Comparison of ENCODE assay signal across 8 cellular contexts in genomic region chr11:46367244-46367915, GRCh38. TPM values are rescaled to one million over a fixed set of nuclear protein-coding genes. Genes with fewer than 3 reads are reported as not detected.
DNase-seq lines count a peak whose midpoint lies in the region; ATAC-seq, FAIRE-seq and TF ChIP-seq lines count a peak whose summit lies in the region.

No MANE protein-coding gene starts in this region.

- CTCF ChIA-PET in GM12878 (lab: Yijun Ruan, JAX): interaction anchor here (0.8 to 15.2 kb wide), 6 partner anchors 10 to 182 kb away, joined by 3 to 423 read pairs (median 4); partner anchors contain the start of gene DGKZ

- peak; percentile 82 for TF ChIP-seq CTCF in 22Rv1 (IDR thresholded peaks at IDR 0.05)
- peak; percentile 78 for TF ChIP-seq CTCF in VCaP (conservative IDR thresholded peaks at IDR 0.05)
- peak; percentile 77 to 94 (median 80) for TF ChIP-seq CTCF in GM12878 (IDR thresholded peaks at IDR 0.05 in 2 of 3, conservative IDR thresholded peaks at IDR 0.05 in 1 of 3; ENCODE audit: control insufficient read depth in 2 of 3, extremely low read depth in 1 of 3, insufficient read depth in 1 of 3, low read depth in 3 of 3, low read length in 3 of 3)

- peaks cover 7% of the 10 kb centered on the region for H3K4me1 ChIP-seq in GM12878 (ENCODE audit: control insufficient read depth, insufficient read depth, low read length)

- in situ Hi-C loops in GM12878 (cut with MboI): no loop called here

- DNase-seq in GM12878 (ENCODE audit: low read depth, low spot score) (no peak), left kidney (ENCODE audit: low read depth, low spot score) (peak; percentile 72), COLO829 (ENCODE audit: low spot score) (no peak)
- DNase-seq in stimulated activated CD8-positive, alpha-beta memory T cell treated with anti-CD3 and anti-CD28 coated beads, Interleukin-15, amount 100 ng/mL, for 1 hour (ENCODE audit: low read depth): peak; percentile 63

- TF ChIP-seq RAD21 in GM12878 (IDR thresholded peaks at IDR 0.05; ENCODE audit: insufficient read depth, low read depth, low read length): peak; percentile 62

- POLR2A ChIA-PET in GM12878 (lab: Charles Lee): interaction anchor here (1.2 kb wide), 1 partner anchor 15 kb away, joined by 3 read pairs; no protein-coding TSS in a partner anchor

- H3K4me3 ChIP-seq in GM12878: no peak overlapping the region

- H3K9me3 ChIP-seq in GM12878 (replicated peaks; ENCODE audit: control insufficient read depth, insufficient read depth, low read length): no peaks in the 10 kb centered on the region

- H3K27ac ChIP-seq in 22Rv1 (no peak overlapping the region), VCaP (no peak overlapping the region), GM12878 (ENCODE audit: control insufficient read depth, insufficient read depth) (no peak overlapping the region)

- WGBS in GM12878 (ENCODE audit: insufficient coverage, insufficient replicate concordance, low lambda C conversion rate, missing lambda C conversion rate): 36% methylated on average over 22 of the region's 32 CpGs

- RAD21 ChIA-PET in GM12878 (lab: Charles Lee; ENCODE audit: unreplicated experiment): interaction anchor here (1.7 to 2.3 kb wide), 2 partner anchors 12 to 15 kb away, joined by 3 to 11 read pairs; no protein-coding TSS in a partner anchor

- no peak overlapping the region for H2AFZ ChIP-seq in GM12878 (ENCODE audit: control insufficient read depth, low read depth, low read length)

- H3K4me2 ChIP-seq in GM12878 (ENCODE audit: control insufficient read depth, insufficient read depth): no peak overlapping the region

- intact Hi-C loops in GM12878 (cut with micrococcal nuclease; ENCODE audit: unreplicated experiment): loop anchor here (1.0 to 5.0 kb wide), 2 partner anchors 20 to 130 kb away; partner anchors contain the start of gene DGKZ

- BruUV-seq in GM12878 (replicated peaks; lab: Mats Ljungman, UMichigan): no TSS peak

- H3K27me3 ChIP-seq in GM12878 (replicated peaks in 1 of 2; ENCODE audit: control insufficient read depth in 2 of 2, insufficient read depth in 2 of 2, low read length in 1 of 2): no peaks in the 10 kb centered on the region

- SMC1A ChIA-PET in GM12878 (lab: Charles Lee; ENCODE audit: uncharacterized antibody, unreplicated experiment): interaction anchor here (5.5 kb wide), 1 partner anchor 15 kb away, joined by 32 read pairs; no protein-coding TSS in a partner anchor

- peaks cover 7% of the 10 kb centered on the region for H3K79me2 ChIP-seq in GM12878 (ENCODE audit: control insufficient read depth, insufficient read depth, low read length)

- no peak for TF ChIP-seq EP300 in GM12878 (IDR thresholded peaks at IDR 0.05; ENCODE audit: borderline replicate concordance in 1 of 2, control insufficient read depth in 1 of 2, low read depth in 2 of 2, low read length in 2 of 2)

- peaks cover 9 to 24% of the 10 kb centered on the region in 2 experiments; a peak in 3 of 4 replicates for H3K36me3 ChIP-seq in GM12878 (ENCODE audit: control insufficient read depth in 2 of 2, insufficient read depth in 2 of 2, low read length in 1 of 2)

- FAIRE-seq in GM12878 (lab: Jason Lieb, UNC): peak; percentile 73

- no peak for TF ChIP-seq POLR2A in GM12878 (IDR thresholded peaks at IDR 0.05; ENCODE audit: low read depth, low read length)

- no peaks in the 10 kb centered on the region for H4K20me1 ChIP-seq in GM12878 (ENCODE audit: control insufficient read depth, insufficient read depth)

- H3K9ac ChIP-seq in GM12878 (ENCODE audit: control insufficient read depth, insufficient read depth, low read length): no peak overlapping the region

- ATAC-seq in GM18499 (IDR thresholded peaks at IDR 0.05; ENCODE audit: insufficient read depth, unreplicated experiment) (peak; percentile 77), HG03571 (IDR thresholded peaks at IDR 0.05; ENCODE audit: unreplicated experiment) (peak; percentile 61), GM12878 (peak; percentile 92)

TF ChIP-seq in GM12878, 131 proteins besides CTCF, POLR2A, EP300 and RAD21:
- TF ChIP-seq HDGF (IDR thresholded peaks at IDR 0.05) (peak; percentile 55; the same call in 1 of the 2 replicates), SMC3 (IDR thresholded peaks at IDR 0.05; ENCODE audit: borderline replicate concordance, low read length) (peak; percentile 72), MEF2B (IDR thresholded peaks at IDR 0.05; ENCODE audit: partially characterized antibody, poor library complexity, severe bottlenecking) (no peak), RUNX3 (IDR thresholded peaks at IDR 0.05; ENCODE audit: low read length) (peak; percentile 54), IKZF1 (conservative IDR thresholded peaks at IDR 0.05) (peak; percentile 53), RB1 (IDR thresholded peaks at IDR 0.05; ENCODE audit: borderline replicate concordance) (peak; percentile 47; the same call in 1 of the 2 replicates), YY1 (IDR thresholded peaks at IDR 0.05; ENCODE audit: low read depth, low read length) (peak; percentile 31; the same call in 1 of the 2 replicates), ZNF274 (IDR thresholded peaks at IDR 0.05; ENCODE audit: insufficient read depth, insufficient read length) (no peak), SMARCA5 (IDR thresholded peaks at IDR 0.05) (peak; percentile 61; the same call in 1 of the 2 replicates)
TF ChIP-seq in GM12878: peak in this region for 7.

RNA-seq across cellular contexts. Expression of gene MDK, which starts 14.1 kb away (rescaled TPM):
- total RNA-seq in GM12878 (2013; cell fraction: nucleolus; rRNA removed): 9.0 and 12.6 TPM in 2 replicates
- total RNA-seq in GM12878 (2014; rRNA removed) (6.9 and 8.5 TPM in 2 replicates), GM12878 (2014; rRNA removed; fragmentation: Illumina TruSeq; extraction: Trizol) (4.7 and 5.5 TPM in 2 replicates), GM12878 (2021) (11.2 and 12.8 TPM in 2 replicates)
- polyA plus RNA-seq in GM12878 (2011; ENCODE audit: low read depth): 7.4 TPM
- polyA plus RNA-seq in GM12878 (2011; rRNA removed) (2.6 and 3.8 TPM in 2 replicates), GM12878 (2014; fragmentation: Illumina TruSeq; extraction: Trizol) (3.0 and 12.3 TPM in 2 replicates), GM12878 (2014; fragmentation: Nextera tagmentation; extraction: Ambion mirVana) (1 to 10 TPM in 1 of 2 experiments, under 1 TPM in 1; 0.77 to 2.3 TPM), GM12878 (2014; rRNA removed) (12.6 and 17.8 TPM in 2 replicates), GM12878 (2016; fragmentation: Nextera tagmentation; extraction: Ambion mirVana) (10 to 100 TPM; 11.8 to 13.7 TPM)
- 9.0 and 10.2 TPM in 2 replicates for polyA plus RNA-seq in GM12878 (2011; cell fraction: cytosol; rRNA removed)
- polyA plus RNA-seq in GM12878 (2011; cell fraction: nucleus; rRNA removed): 4.6 and 4.7 TPM in 2 replicates
- polyA plus RNA-seq in GM12878 (2012): 6.1 and 9.0 TPM in 2 replicates
- 1.4 and 1.5 TPM in 2 replicates for polyA minus RNA-seq in GM12878 (2011; rRNA and poly(A)+ RNA removed)
- polyA minus RNA-seq in GM12878 (2011; cell fraction: cytosol; rRNA and poly(A)+ RNA removed): 2.5 TPM in 1 of 2 replicates, not detected in the other
- 0.48 and 1.3 TPM in 2 replicates for polyA minus RNA-seq in GM12878 (2011; cell fraction: nucleus; rRNA and poly(A)+ RNA removed)

RNA-seq across cellular contexts. Expression of gene DGKZ, which starts 20.1 kb away (rescaled TPM):
- total RNA-seq in GM12878 (2013; cell fraction: nucleolus; rRNA removed): 125 and 130 TPM in 2 replicates
- 59.0 and 67.4 TPM in 2 replicates for total RNA-seq in GM12878 (2014; rRNA removed)
- total RNA-seq in GM12878 (2014; rRNA removed; fragmentation: Illumina TruSeq; extraction: Trizol): 17.5 and 22.3 TPM in 2 replicates
- 69.3 and 78.4 TPM in 2 replicates for total RNA-seq in GM12878 (2021)
- polyA plus RNA-seq in GM12878 (2011; ENCODE audit: low read depth): 16.5 TPM
- polyA plus RNA-seq in GM12878 (2011; rRNA removed): 16.5 and 35.2 TPM in 2 replicates
- 68.4 and 86.8 TPM in 2 replicates for polyA plus RNA-seq in GM12878 (2011; cell fraction: cytosol; rRNA removed)
- polyA plus RNA-seq in GM12878 (2011; cell fraction: nucleus; rRNA removed): 403 and 444 TPM in 2 replicates
- 43.3 and 52.1 TPM in 2 replicates for polyA plus RNA-seq in GM12878 (2012)
- polyA plus RNA-seq in GM12878 (2014; fragmentation: Illumina TruSeq; extraction: Trizol): 8.3 and 29.0 TPM in 2 replicates
- 1 to 10 TPM in 1 of 2 experiments, under 1 TPM in 1; 0.50 to 1.6 TPM for polyA plus RNA-seq in GM12878 (2014; fragmentation: Nextera tagmentation; extraction: Ambion mirVana)
- 68.4 and 78.5 TPM in 2 replicates for polyA plus RNA-seq in GM12878 (2014; rRNA removed)
- polyA plus RNA-seq in GM12878 (2016; fragmentation: Nextera tagmentation; extraction: Ambion mirVana): 10 to 100 TPM; 43.7 to 44.6 TPM
- polyA minus RNA-seq in GM12878 (2011; rRNA and poly(A)+ RNA removed): 36.9 and 81.4 TPM in 2 replicates
- 26.5 and 41.5 TPM in 2 replicates for polyA minus RNA-seq in GM12878 (2011; cell fraction: cytosol; rRNA and poly(A)+ RNA removed)
- polyA minus RNA-seq in GM12878 (2011; cell fraction: nucleus; rRNA and poly(A)+ RNA removed): 67.3 and 115 TPM in 2 replicates

RNA-seq across cellular contexts. Expression of gene CHRM4, which starts 24.2 kb away (rescaled TPM):
- total RNA-seq in GM12878 (2013; cell fraction: nucleolus; rRNA removed): not detected in 2 replicates
- total RNA-seq in GM12878 (2014; rRNA removed) (0.23 TPM in 1 of 2 replicates, not detected in the other), GM12878 (2014; rRNA removed; fragmentation: Illumina TruSeq; extraction: Trizol) (not detected in 2 replicates), GM12878 (2021) (0.13 TPM in 1 of 2 replicates, not detected in the other)
- polyA plus RNA-seq in GM12878 (2011; ENCODE audit: low read depth): 0.17 TPM
- polyA plus RNA-seq in GM12878 (2011; rRNA removed) (not detected in 2 replicates), GM12878 (2014; fragmentation: Illumina TruSeq; extraction: Trizol) (0.12 TPM in 1 of 2 replicates, not detected in the other), GM12878 (2014; fragmentation: Nextera tagmentation; extraction: Ambion mirVana) (not detected), GM12878 (2014; rRNA removed) (not detected in 2 replicates), GM12878 (2016; fragmentation: Nextera tagmentation; extraction: Ambion mirVana) (not detected)
- polyA plus RNA-seq in GM12878 (2011; cell fraction: cytosol; rRNA removed): 0.04 and 0.05 TPM in 2 replicates
- 0.13 TPM in 1 of 2 replicates, not detected in the other for polyA plus RNA-seq in GM12878 (2011; cell fraction: nucleus; rRNA removed)
- 0.11 and 0.16 TPM in 2 replicates for polyA plus RNA-seq in GM12878 (2012)
- not detected in 2 replicates for polyA minus RNA-seq in GM12878 (2011; rRNA and poly(A)+ RNA removed)
- not detected in 2 replicates for polyA minus RNA-seq in GM12878 (2011; cell fraction: cytosol; rRNA and poly(A)+ RNA removed)
- polyA minus RNA-seq in GM12878 (2011; cell fraction: nucleus; rRNA and poly(A)+ RNA removed): not detected in 2 replicates

Comparison
In these comparisons a context has a peak if more than half of its experiments do, and no peak if none do; other contexts are left out.
1. DNase-seq: peak in left kidney (single experiment) and stimulated activated CD8-positive, alpha-beta memory T cell treated with anti-CD3 and anti-CD28 coated beads, Interleukin-15, amount 100 ng/mL, for 1 hour (single experiment); none in GM12878 (single experiment) and COLO829 (single experiment).
2. Peak in every context shown above with its lines, with median percentiles within 50 percentile points of each other: CTCF ChIP-seq and ATAC-seq.